24 cellular contexts compared by ENCODE assay signal in genomic region chr17:49734666-49735490, GRCh38. TPM values are rescaled to one million over a fixed set of nuclear protein-coding genes. Genes with fewer than 3 reads are reported as not detected.
DNase-seq lines count a peak whose midpoint lies in the region; ATAC-seq and TF ChIP-seq lines count a peak whose summit lies in the region.
"Had no signal": no experiment of that assay in that cellular context is flagged by ENCODE, and none has a peak within 500 bp of the region (broad histone marks: within the 10 kb centered on the region; RNA-seq: fewer than 3 reads in every experiment).

No MANE protein-coding gene starts in this region.

- no peaks in the 10 kb centered on the region for H3K4me1 ChIP-seq in HEK293 (ENCODE audit: control insufficient read depth, insufficient read depth, low read length)
- H3K4me1 ChIP-seq: HAP-1 had no signal

- no peaks in the 10 kb centered on the region for H3K9me3 Mint-ChIP-seq in activated T-cell treated with anti-CD3 and anti-CD28 coated beads, Interleukin-2, amount 50 U/mL, for 72 hours
- H3K9me3 Mint-ChIP-seq in WTC11 = no peaks in the 10 kb centered on the region
- no peaks in the 10 kb centered on the region for H3K9me3 Mint-ChIP-seq in naive thymus-derived CD8-positive, alpha-beta T cell
- H3K9me3 Mint-ChIP-seq: endodermal cell; stimulated activated memory B cell treated with anti-CD40 and anti-IgM and Interleukin-4, amounts not matched to agents 10 μg/mL and 1 μg/mL and 100 μg/mL, for 72 hours had no signal

- H3K9me3 ChIP-seq in HEK293 (ENCODE audit: control insufficient read depth, insufficient read depth, low read depth, low read length) = no peaks in the 10 kb centered on the region
- H3K9me3 ChIP-seq: body of pancreas, esophagus squamous epithelium, HAP-1, lower lobe of right lung, testis, vagina had no signal

- H3K4me3 Mint-ChIP-seq in activated T-cell treated with anti-CD3 and anti-CD28 coated beads, Interleukin-2, amount 50 U/mL, for 72 hours = no peak overlapping the region
- H3K4me3 Mint-ChIP-seq in WTC11 = no peak overlapping the region
- H3K4me3 Mint-ChIP-seq in naive thymus-derived CD8-positive, alpha-beta T cell = no peak overlapping the region
- H3K4me3 Mint-ChIP-seq: endodermal cell; stimulated activated memory B cell treated with anti-CD40 and anti-IgM and Interleukin-4, amounts not matched to agents 10 μg/mL and 1 μg/mL and 100 μg/mL, for 72 hours had no signal

- no peak overlapping the region for H3K27ac ChIP-seq in HEK293 (ENCODE audit: extremely low read depth, low read depth, low read length)
- H3K27ac ChIP-seq: body of pancreas, C4-2B, esophagus squamous epithelium, lower lobe of right lung, RWPE1, skin epidermis, testis, vagina had no signal

- no peak for ATAC-seq in activated T-cell treated with anti-CD3 and anti-CD28 coated beads, Interleukin-2, amount 50 U/mL, for 72 hours (replicated peaks in 1 of 2)
- no peak for ATAC-seq in WTC11
- ATAC-seq in naive thymus-derived CD8-positive, alpha-beta T cell = no peak
- no peak for ATAC-seq in HG02642 (IDR thresholded peaks at IDR 0.05; ENCODE audit: poor library complexity, unreplicated experiment)
- ATAC-seq: body of pancreas; lower lobe of right lung; SK-N-SH treated with all-trans-retinoic acid at 6 μM for 48 hours; stimulated activated memory B cell treated with anti-CD40 and anti-IgM and Interleukin-4, amounts not matched to agents 10 μg/mL and 1 μg/mL and 100 μg/mL, for 72 hours had no signal

- H3K36me3 Mint-ChIP-seq in activated T-cell treated with anti-CD3 and anti-CD28 coated beads, Interleukin-2, amount 50 U/mL, for 72 hours (ENCODE audit: insufficient read depth in 2 of 2) = peaks cover 0 to 2% of the 10 kb centered on the region in 2 donors
- peaks cover 3% of the 10 kb centered on the region; the same call in 1 of the 2 replicates for H3K36me3 Mint-ChIP-seq in WTC11
- peaks cover 0 to 46% (median 10%) of the 10 kb centered on the region in 3 donors for H3K36me3 Mint-ChIP-seq in naive thymus-derived CD8-positive, alpha-beta T cell

- H3K36me3 ChIP-seq in HEK293 (ENCODE audit: control insufficient read depth in 2 of 2, insufficient read depth in 1 of 2, low read length in 2 of 2) = no peaks in the 10 kb centered on the region
- H3K36me3 ChIP-seq: esophagus squamous epithelium, HAP-1, vagina had no signal

- H3K27me3 Mint-ChIP-seq in activated T-cell treated with anti-CD3 and anti-CD28 coated beads, Interleukin-2, amount 50 U/mL, for 72 hours (ENCODE audit: low read depth) = no peaks in the 10 kb centered on the region
- no peaks in the 10 kb centered on the region for H3K27me3 Mint-ChIP-seq in WTC11 (ENCODE audit: low read depth)
- H3K27me3 Mint-ChIP-seq in naive thymus-derived CD8-positive, alpha-beta T cell = no peaks in the 10 kb centered on the region
- H3K27me3 Mint-ChIP-seq: stimulated activated memory B cell treated with anti-CD40 and anti-IgM and Interleukin-4, amounts not matched to agents 10 μg/mL and 1 μg/mL and 100 μg/mL, for 72 hours had no signal

- no peak for TF ChIP-seq CTCF in HEK293 (tag by site-specific recombination; IDR thresholded peaks at IDR 0.05)
- TF ChIP-seq CTCF in WTC11 (IDR thresholded peaks at IDR 0.05) = no peak

- H3K27ac Mint-ChIP-seq in activated T-cell treated with anti-CD3 and anti-CD28 coated beads, Interleukin-2, amount 50 U/mL, for 72 hours = peak overlapping the region; percentile 70
- H3K27ac Mint-ChIP-seq in WTC11 = no peak overlapping the region
- peak overlapping the region; percentile 31 to 100 (median 90) for H3K27ac Mint-ChIP-seq in naive thymus-derived CD8-positive, alpha-beta T cell
- H3K27ac Mint-ChIP-seq: endodermal cell; stimulated activated memory B cell treated with anti-CD40 and anti-IgM and Interleukin-4, amounts not matched to agents 10 μg/mL and 1 μg/mL and 100 μg/mL, for 72 hours had no signal

- no peak overlapping the region for H3K4me3 ChIP-seq in HEK293 (ENCODE audit: low read depth, low read length)
- H3K4me3 ChIP-seq: body of pancreas, esophagus squamous epithelium, HAP-1, lower lobe of right lung, skin epidermis, testis, vagina had no signal

- no peak for DNase-seq in activated T-cell treated with anti-CD3 and anti-CD28 coated beads, Interleukin-2, amount 50 U/mL, for 72 hours
- DNase-seq in activated T-cell treated with anti-CD3 and anti-CD28 coated beads, Interleukin-2, amount 50 U/mL, for 1 hour = no peak
- DNase-seq in WTC11 (ENCODE audit: low spot score) = no peak
- no peak for DNase-seq in naive thymus-derived CD8-positive, alpha-beta T cell
- DNase-seq in germinal center (ENCODE audit: low spot score) = no peak
- no peak for DNase-seq in NCI-H510A (lab: John Stamatoyannopoulos, UW)
- DNase-seq: body of pancreas; DMS53; endodermal cell; esophagus squamous epithelium; GF-D8; lower lobe of right lung; NCI-H524; stimulated activated CD4-positive, alpha-beta T cell treated with anti-CD3 and anti-CD28 coated beads, Interleukin-2, amount 100 ng/mL, for 24 hours; testis had no signal

- CTCF ChIA-PET in HEK293 (lab: Yijun Ruan, JAX) = no interaction called here
- CTCF ChIA-PET in WTC11 (lab: Charles Lee) = interaction anchor here (0.7 kb wide), 1 partner anchor 180 kb away, joined by 3 read pairs; no protein-coding TSS in a partner anchor

- H3K4me1 Mint-ChIP-seq in activated T-cell treated with anti-CD3 and anti-CD28 coated beads, Interleukin-2, amount 50 U/mL, for 72 hours (ENCODE audit: low read depth) = peaks cover 45% of the 10 kb centered on the region
- H3K4me1 Mint-ChIP-seq in WTC11 = no peaks in the 10 kb centered on the region
- H3K4me1 Mint-ChIP-seq in naive thymus-derived CD8-positive, alpha-beta T cell = peaks cover 42 to 86% (median 79%) of the 10 kb centered on the region in 4 donors

- POLR2A ChIA-PET in HEK293 (lab: Yijun Ruan, JAX) (no interaction called here), WTC11 (lab: Charles Lee) (no interaction called here)
- POLR2A ChIA-PET in naive thymus-derived CD8-positive, alpha-beta T cell (lab: Charles Lee) = interaction anchor here (0.9 to 1.4 kb wide), 4 partner anchors 10 to 29 kb away, joined by 3 to 8 read pairs (median 5); no protein-coding TSS in a partner anchor

TF ChIP-seq in HEK293, 187 proteins besides CTCF, POLR2A, EP300 and RAD21 (continues in another document):
- TF ChIP-seq ZNF146 (tag by site-specific recombination; IDR thresholded peaks at IDR 0.05) (peak; percentile 60; the same call in 1 of the 2 replicates), TRIM28 (IDR thresholded peaks at IDR 0.05; ENCODE audit: borderline replicate concordance, low read length) (no peak), ZNF513 (tag by site-specific recombination; IDR thresholded peaks at IDR 0.05) (no peak), TCF7L2 (IDR thresholded peaks at IDR 0.05; ENCODE audit: borderline replicate concordance, low read depth, low read length) (no peak), ZNF658 (tag by site-specific recombination; IDR thresholded peaks at IDR 0.05) (no peak)

TF ChIP-seq in WTC11, 78 proteins besides CTCF, POLR2A, EP300 and RAD21:
- TF ChIP-seq PRDM15 (CRISPR knock-in tag; IDR thresholded peaks at IDR 0.05) = no peak
- peak; percentile 82; the same call in 1 of the 2 replicates for TF ChIP-seq GABPB1 (CRISPR knock-in tag; IDR thresholded peaks at IDR 0.05)

RNA-seq across cellular contexts. Expression of gene SLC35B1, which starts 27.1 kb away (rescaled TPM):
- total RNA-seq in activated T-cell treated with anti-CD3 and anti-CD28 coated beads, Interleukin-2, amount 50 U/mL, for 72 hours = 10 to 100 TPM; 62.6 to 73.9 TPM
- 43.7 to 55.9 TPM (median 45.0 TPM) in 3 replicates for total RNA-seq in WTC11 (2021)
- total RNA-seq in naive thymus-derived CD8-positive, alpha-beta T cell = 10 to 100 TPM; 38.8 to 39.7 TPM
- polyA plus RNA-seq in naive thymus-derived CD8-positive, alpha-beta T cell = 10 to 100 TPM; 20.3 to 27.4 (median 21.8) TPM

RNA-seq across cellular contexts. Expression of gene FAM117A, which starts 29.1 kb away (rescaled TPM):
- total RNA-seq in activated T-cell treated with anti-CD3 and anti-CD28 coated beads, Interleukin-2, amount 50 U/mL, for 72 hours = 10 to 100 TPM; 19.5 to 29.3 TPM
- total RNA-seq in WTC11 (2021) = 26.2 to 30.4 TPM (median 29.7 TPM) in 3 replicates
- 10 to 100 TPM; 84.5 to 90.8 TPM for total RNA-seq in naive thymus-derived CD8-positive, alpha-beta T cell
- polyA plus RNA-seq in naive thymus-derived CD8-positive, alpha-beta T cell = 10 to 100 TPM; 36.9 to 53.6 (median 46.7) TPM

RNA-seq across cellular contexts. Expression of gene KAT7, which starts 53.6 kb away (rescaled TPM):
- total RNA-seq in activated T-cell treated with anti-CD3 and anti-CD28 coated beads, Interleukin-2, amount 50 U/mL, for 72 hours = 10 to 100 TPM; 83.9 to 85.9 TPM
- total RNA-seq in WTC11 (2021) = 165 to 199 TPM (median 171 TPM) in 3 replicates
- total RNA-seq in naive thymus-derived CD8-positive, alpha-beta T cell = 100 to 1,000 TPM; 120 TPM
- 10 to 100 TPM; 34.4 to 51.1 (median 39.2) TPM for polyA plus RNA-seq in naive thymus-derived CD8-positive, alpha-beta T cell

RNA-seq across cellular contexts. Expression of gene SPOP, which starts 57.0 kb away (rescaled TPM):
- total RNA-seq in activated T-cell treated with anti-CD3 and anti-CD28 coated beads, Interleukin-2, amount 50 U/mL, for 72 hours = 10 to 100 TPM; 77.8 to 82.2 TPM
- 19.2 to 32.4 TPM (median 22.4 TPM) in 3 replicates for total RNA-seq in WTC11 (2021)
- 10 to 100 TPM; 91.0 to 92.0 TPM for total RNA-seq in naive thymus-derived CD8-positive, alpha-beta T cell
- polyA plus RNA-seq in naive thymus-derived CD8-positive, alpha-beta T cell = 100 to 1,000 TPM in 2 of 3 donors, 10 to 100 TPM in 1; 75.9 to 126 (median 103) TPM
